8 cellular contexts compared by ENCODE assay signal in the genomic region with DNA sequence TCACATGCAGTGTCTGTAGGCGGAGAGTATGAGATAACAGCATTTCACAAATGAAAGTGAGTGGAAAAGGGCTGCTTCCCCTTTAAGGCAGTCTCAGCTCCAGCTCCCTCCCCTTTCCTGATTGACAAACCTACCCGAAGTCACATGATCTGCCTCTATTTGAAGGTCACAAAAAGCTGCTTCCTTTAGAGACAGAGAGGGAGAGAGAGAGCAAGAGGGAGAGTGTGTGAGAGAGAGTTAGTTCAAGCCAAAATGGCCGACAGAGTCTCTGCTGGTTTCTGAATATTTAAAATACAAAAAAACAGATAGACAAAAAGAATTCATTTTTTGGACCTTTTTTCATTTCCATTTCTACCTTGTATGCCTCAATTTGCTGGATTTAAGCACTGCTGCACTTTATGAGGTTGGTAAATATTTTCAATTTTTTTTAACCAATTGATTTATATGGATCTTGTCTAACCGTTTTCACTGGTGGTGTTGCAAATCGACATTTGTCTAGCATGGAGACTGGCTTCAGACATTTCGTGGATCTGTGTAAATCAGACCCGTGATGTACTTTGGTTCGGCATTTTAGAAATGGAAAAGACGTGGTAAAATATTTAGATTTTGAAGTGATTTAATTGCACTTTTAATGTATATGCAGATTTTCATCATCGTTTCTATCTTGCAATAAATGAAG. TPM values are rescaled to one million over a fixed set of nuclear protein-coding genes. Genes with fewer than 3 reads are reported as not detected.
A peak's percentile ranks its signal among the peaks of the same experiment; 100 is the strongest.
DNase-seq lines count a peak whose midpoint lies in the region; ATAC-seq and TF ChIP-seq lines count a peak whose summit lies in the region.

Gene TNRC6B, plus strand, starts transcription at position 188 of the 679 bp plus-strand sequence. Its CDS starts 211 bp downstream, at position 399.

- H3K4me3 Mint-ChIP-seq in neural crest cell, result peak within 1 kb of the TSS; percentile 89

- H3K36me3 ChIP-seq in ES-I3 (ENCODE audit: insufficient read depth, low read length) (no peaks in the 10 kb centered on the region), H7 (replicated peaks; ENCODE audit: control insufficient read depth, insufficient read depth, low read length) (no peaks in the 10 kb centered on the region)

- H3K4me3 ChIP-seq in H7 (ENCODE audit: insufficient read depth, low read depth, low read length), result peak within 1 kb of the TSS; percentile 58

- H3K27me3 ChIP-seq in H7 (ENCODE audit: control insufficient read depth, insufficient read depth, low read length) (no peaks in the 10 kb centered on the region), foreskin keratinocyte (no peaks in the 10 kb centered on the region)

- peak within 1 kb of the TSS; percentile 86 for H3K27ac ChIP-seq in foreskin keratinocyte
- peak within 1 kb of the TSS; percentile 71 for H3K27ac ChIP-seq in substantia nigra (ENCODE audit: low read depth, low read length, poor library complexity, severe bottlenecking)

- no peaks in the 10 kb centered on the region for H3K36me3 Mint-ChIP-seq in neural crest cell (ENCODE audit: low read depth)

- H3K9ac ChIP-seq in ES-I3 (ENCODE audit: low read depth, low read length), result peak within 1 kb of the TSS; percentile 89

- peak; percentile 92 for TF ChIP-seq POLR2A in Raji (IDR thresholded peaks at IDR 0.05; ENCODE audit: insufficient read depth, low read depth, low read length)

- H3K27me3 Mint-ChIP-seq in neural crest cell (ENCODE audit: low read depth), result no peaks in the 10 kb centered on the region

- H3K4me1 ChIP-seq in ES-I3 (ENCODE audit: insufficient read depth, low read length) (peaks cover 19% of the 10 kb centered on the region), foreskin keratinocyte (peaks cover 24% of the 10 kb centered on the region)

- no peak for TF ChIP-seq CTCF in foreskin keratinocyte (conservative IDR thresholded peaks at IDR 0.05)
- TF ChIP-seq CTCF in neural crest cell (conservative IDR thresholded peaks at IDR 0.05), result no peak

- no peaks in the 10 kb centered on the region for H3K9me3 Mint-ChIP-seq in neural crest cell

- ATAC-seq in foreskin keratinocyte, result peak; percentile 85

- H3K4me1 Mint-ChIP-seq in neural crest cell, result peaks cover 50% of the 10 kb centered on the region

- DNase-seq in H7 (no peak), M059J (ENCODE audit: low read depth) (peak; percentile 96), foreskin keratinocyte (peak; percentile 93 to 97), neural crest cell (ENCODE audit: low read depth, low spot score) (peak; percentile 58), substantia nigra (lab: John Stamatoyannopoulos, UW) (peak in 45 of 49 donors; percentile 6 to 95 (median 70))
- DNase-seq in activated gamma-delta T cell treated with anti-CD3 and anti-CD28 coated beads, Interleukin-2, amount 50 U/mL, for 16 hours (ENCODE audit: low read depth), result peak; percentile 66

- peak within 1 kb of the TSS; percentile 97 for H3K27ac Mint-ChIP-seq in neural crest cell (ENCODE audit: unreplicated experiment)

- H3K9me3 ChIP-seq in ES-I3 (ENCODE audit: control insufficient read depth, insufficient read depth, low read length), result no peaks in the 10 kb centered on the region

RNA-seq across cellular contexts. Expression of gene TNRC6B, which starts in this region (rescaled TPM):
- 13.0 and 21.4 TPM in 2 replicates for total RNA-seq in H7 (2014; rRNA removed; shearing (Covaris generic))
- 5.4 and 31.2 TPM in 2 replicates for total RNA-seq in M059J (2014; rRNA removed; shearing (Covaris generic))
- total RNA-seq in foreskin keratinocyte, result 14.6 and 14.7 TPM in 2 replicates
- 2.1 and 2.5 TPM in 2 replicates for polyA plus RNA-seq in foreskin keratinocyte
- total RNA-seq in neural crest cell, result 36.8 and 42.8 TPM in 2 replicates
